Comparison of ENCODE assay signal across 1 cellular context in genomic region chr10:52105301-52105700, GRCh38.
TF ChIP-seq lines count a peak whose summit lies in the region.

No MANE protein-coding gene starts in this region.

TF ChIP-seq in WTC11, 78 proteins besides CTCF, POLR2A, EP300 and RAD21:
- no peak for TF ChIP-seq PREB (CRISPR knock-in tag; IDR thresholded peaks at IDR 0.05; ENCODE audit: borderline replicate concordance)
- TF ChIP-seq HMGXB4 (CRISPR knock-in tag; IDR thresholded peaks at IDR 0.05), result no peak
- TF ChIP-seq ZMAT4 (CRISPR knock-in tag; IDR thresholded peaks at IDR 0.05), result no peak
- no peak for TF ChIP-seq ZNF671 (CRISPR knock-in tag; IDR thresholded peaks at IDR 0.05)
- no peak for TF ChIP-seq FOXP1 (CRISPR knock-in tag; IDR thresholded peaks at IDR 0.05; ENCODE audit: borderline replicate concordance)
- no peak for TF ChIP-seq ZNF281 (CRISPR knock-in tag; IDR thresholded peaks at IDR 0.05)
- no peak for TF ChIP-seq NR3C1 (CRISPR knock-in tag; conservative IDR thresholded peaks at IDR 0.05; ENCODE audit: low read depth)
- no peak for TF ChIP-seq ZNF425 (CRISPR knock-in tag; conservative IDR thresholded peaks at IDR 0.05)
- TF ChIP-seq ZNF138 (CRISPR knock-in tag; conservative IDR thresholded peaks at IDR 0.05), result no peak
- no peak for TF ChIP-seq FOXJ3 (CRISPR knock-in tag; IDR thresholded peaks at IDR 0.05; ENCODE audit: borderline replicate concordance)
- TF ChIP-seq ERG (CRISPR knock-in tag; IDR thresholded peaks at IDR 0.05), result no peak
- no peak for TF ChIP-seq MXD4 (CRISPR knock-in tag; IDR thresholded peaks at IDR 0.05; ENCODE audit: borderline replicate concordance)
- no peak for TF ChIP-seq SMAD4 (CRISPR knock-in tag; IDR thresholded peaks at IDR 0.05)
